In genomic region chr17:42754782-42755181, GRCh38 we compare ENCODE assay signal across 15 cellular contexts. TPM values are rescaled to one million over a fixed set of nuclear protein-coding genes. Genes with fewer than 3 reads are reported as not detected.
DNase-seq lines count a peak whose midpoint lies in the region; ATAC-seq and TF ChIP-seq lines count a peak whose summit lies in the region.
"Had no signal": no experiment of that assay in that cellular context is flagged by ENCODE, and none has a peak within 500 bp of the region (broad histone marks: within the 10 kb centered on the region; RNA-seq: fewer than 3 reads in every experiment).

No MANE protein-coding gene starts in this region.

- H3K4me1 ChIP-seq in SK-N-SH (ENCODE audit: control insufficient read depth in 1 of 2, insufficient read depth in 2 of 2, low read depth in 1 of 2, low read length in 1 of 2) (no peaks in the 10 kb centered on the region), esophagus squamous epithelium (peaks cover 0 to 33% (median 11%) of the 10 kb centered on the region in 3 donors)
- H3K4me1 ChIP-seq: neural progenitor cell had no signal

- H3K9me2 ChIP-seq in SK-N-SH: no peaks in the 10 kb centered on the region

- ATAC-seq in SK-N-SH treated with all-trans-retinoic acid at 6 μM for 48 hours (peak; percentile 32; the same call in 2 of the 3 replicates), HG02763 (IDR thresholded peaks at IDR 0.05; ENCODE audit: unreplicated experiment) (no peak), GM21423 (IDR thresholded peaks at IDR 0.05; ENCODE audit: unreplicated experiment) (no peak)

- peaks cover 11% of the 10 kb centered on the region; the same call in 1 of the 2 replicates for H3K27me3 ChIP-seq in SK-N-SH (ENCODE audit: insufficient read depth)
- peaks cover 0 to 3% (median 0%) of the 10 kb centered on the region in 4 donors for H3K27me3 ChIP-seq in esophagus squamous epithelium
- H3K27me3 ChIP-seq: adrenal gland had no signal

- no peak overlapping the region for H3K27ac ChIP-seq in SK-N-SH (ENCODE audit: low read depth in 2 of 2, low read length in 1 of 2)
- H3K27ac ChIP-seq in esophagus squamous epithelium: peak overlapping the region in 3 of 4 donors; percentile 39 to 57 (median 39)
- H3K27ac ChIP-seq: adrenal gland, neural progenitor cell had no signal

- TF ChIP-seq POLR2A in esophagus squamous epithelium (IDR thresholded peaks at IDR 0.05): no peak

- no peaks in the 10 kb centered on the region for H3K79me2 ChIP-seq in SK-N-SH (ENCODE audit: insufficient read depth)

- intact Hi-C loops in esophagus squamous epithelium (cut with DNase I): no loop called here

- no peak overlapping the region for H3K4me2 ChIP-seq in SK-N-SH
- H3K4me2 ChIP-seq: neural progenitor cell had no signal

- H3K9ac ChIP-seq in SK-N-SH: no peak overlapping the region
- H3K9ac ChIP-seq: neural progenitor cell had no signal

- no peak overlapping the region for H2AFZ ChIP-seq in SK-N-SH (ENCODE audit: low read depth)
- H2AFZ ChIP-seq: neural progenitor cell had no signal

- H3K36me3 ChIP-seq in SK-N-SH (replicated peaks in 1 of 2; ENCODE audit: control insufficient read depth in 1 of 2, insufficient read depth in 2 of 2, low read length in 1 of 2) (no peaks in the 10 kb centered on the region), esophagus squamous epithelium (no peaks in the 10 kb centered on the region)
- H3K36me3 ChIP-seq: adrenal gland, neural progenitor cell had no signal

- TF ChIP-seq CTCF in SK-N-SH (IDR thresholded peaks at IDR 0.05): no peak
- TF ChIP-seq CTCF in esophagus squamous epithelium (IDR thresholded peaks at IDR 0.05): no peak

- POLR2A ChIA-PET in SK-N-SH (lab: Yijun Ruan, JAX): no interaction called here

- WGBS in SK-N-SH (ENCODE audit: low lambda C conversion rate): 86% methylated on average over 3 of the region's 3 CpGs
- WGBS in esophagus squamous epithelium, 2 donors: 72 to 86% methylated on average over 1 to 3 of the region's 3 CpGs

- TF ChIP-seq RAD21 in SK-N-SH (IDR thresholded peaks at IDR 0.05; ENCODE audit: low read length): no peak

- no peak for TF ChIP-seq EP300 in SK-N-SH (IDR thresholded peaks at IDR 0.05; ENCODE audit: borderline replicate concordance in 1 of 2, low read depth in 1 of 2, low read length in 1 of 2)

- H3K4me3 ChIP-seq in SK-N-SH (ENCODE audit: low read depth in 2 of 2, low read length in 1 of 2): no peak overlapping the region
- H3K4me3 ChIP-seq in esophagus squamous epithelium: no peak overlapping the region
- H3K4me3 ChIP-seq: adrenal gland, neural progenitor cell had no signal

- no peaks in the 10 kb centered on the region for H3K9me3 ChIP-seq in SK-N-SH
- no peaks in the 10 kb centered on the region for H3K9me3 ChIP-seq in esophagus squamous epithelium
- H3K9me3 ChIP-seq: adrenal gland had no signal

- no peak for DNase-seq in SK-N-SH
- no peak for DNase-seq in esophagus squamous epithelium (lab: John Stamatoyannopoulos, UW)
- DNase-seq in kidney glomerular epithelial cell (lab: John Stamatoyannopoulos, UW): peak; percentile 45
- no peak for DNase-seq in COLO829 (ENCODE audit: low spot score)
- no peak for DNase-seq in RPMI8226
- DNase-seq: activated CD4-positive, alpha-beta T cell treated with anti-CD3 and anti-CD28 coated beads for 1 hour; adrenal gland; COR-L47; KBM-7; NCI-H187; SW 1271 had no signal

- H4K20me1 ChIP-seq in SK-N-SH (ENCODE audit: insufficient read depth): no peaks in the 10 kb centered on the region

- H3F3A ChIP-seq in SK-N-SH (replicated peaks; ENCODE audit: insufficient read depth): peaks cover 6% of the 10 kb centered on the region

- CTCF ChIA-PET in SK-N-SH (lab: Yijun Ruan, JAX): interaction anchor here (0.6 to 1.7 kb wide), 5 partner anchors 8 to 237 kb away, joined by 3 to 10 read pairs (median 3); no protein-coding TSS in a partner anchor

TF ChIP-seq in SK-N-SH treated with all-trans-retinoic acid at 6 μM for 48 hours, 23 proteins besides CTCF, POLR2A, EP300 and RAD21:
- TF ChIP-seq OSR1 (CRISPR knock-in tag; IDR thresholded peaks at IDR 0.05): no peak
- TF ChIP-seq TOX (CRISPR knock-in tag; IDR thresholded peaks at IDR 0.05; ENCODE audit: borderline replicate concordance): no peak

TF ChIP-seq in SK-N-SH, 30 proteins besides CTCF, POLR2A, EP300 and RAD21:
- TF ChIP-seq SMC3 (IDR thresholded peaks at IDR 0.05; ENCODE audit: low read depth, low read length) (no peak), CHD2 (IDR thresholded peaks at IDR 0.05; ENCODE audit: low read length, partially characterized antibody) (no peak)
TF ChIP-seq in SK-N-SH: peak in this region for 0.

RNA-seq across cellular contexts. Expression of gene RAMP2, which starts 6.2 kb away (rescaled TPM):
- 2.5 and 3.0 TPM in 2 replicates for polyA plus RNA-seq in SK-N-SH (2012; rRNA removed)
- polyA plus RNA-seq in SK-N-SH (2012; cell fraction: cytosol; rRNA removed): 2.3 and 2.9 TPM in 2 replicates
- polyA plus RNA-seq in SK-N-SH (2012; cell fraction: nucleus; rRNA removed): 0.52 and 0.61 TPM in 2 replicates
- 10 to 100 TPM in 2 of 4 donors, 1 to 10 TPM in 1, not detected in 1; 4.7 to 23.3 (median 11.8) TPM for total RNA-seq in esophagus squamous epithelium

RNA-seq across cellular contexts. Expression of gene EZH1, which starts 9.9 kb away (rescaled TPM):
- 28.6 and 42.9 TPM in 2 replicates for polyA plus RNA-seq in SK-N-SH (2012; rRNA removed)
- 13.3 and 14.4 TPM in 2 replicates for polyA plus RNA-seq in SK-N-SH (2012; cell fraction: cytosol; rRNA removed)
- 129 and 190 TPM in 2 replicates for polyA plus RNA-seq in SK-N-SH (2012; cell fraction: nucleus; rRNA removed)
- total RNA-seq in esophagus squamous epithelium: 10 to 100 TPM; 13.4 to 49.2 (median 22.0) TPM

RNA-seq across cellular contexts. Expression of gene VPS25, which starts 18.5 kb away (rescaled TPM):
- 127 and 158 TPM in 2 replicates for polyA plus RNA-seq in SK-N-SH (2012; rRNA removed)
- 112 and 145 TPM in 2 replicates for polyA plus RNA-seq in SK-N-SH (2012; cell fraction: cytosol; rRNA removed)
- polyA plus RNA-seq in SK-N-SH (2012; cell fraction: nucleus; rRNA removed): 67.3 and 101 TPM in 2 replicates
- total RNA-seq in esophagus squamous epithelium: 10 to 100 TPM; 78.6 to 93.6 (median 83.0) TPM

RNA-seq across cellular contexts. Expression of gene WNK4, which starts 25.6 kb away (rescaled TPM):
- polyA plus RNA-seq in SK-N-SH (2012; rRNA removed): 8.7 and 12.5 TPM in 2 replicates
- polyA plus RNA-seq in SK-N-SH (2012; cell fraction: cytosol; rRNA removed): 4.5 and 6.2 TPM in 2 replicates
- 45.5 and 57.2 TPM in 2 replicates for polyA plus RNA-seq in SK-N-SH (2012; cell fraction: nucleus; rRNA removed)
- total RNA-seq in esophagus squamous epithelium: 10 to 100 TPM in 1 of 4 donors, 1 to 10 TPM in 1, under 1 TPM in 2; 0.40 to 14.7 (median 3.9) TPM

RNA-seq across cellular contexts. Expression of gene COA3, which starts 43.7 kb away (rescaled TPM):
- 90.5 and 103 TPM in 2 replicates for polyA plus RNA-seq in SK-N-SH (2012; rRNA removed)
- polyA plus RNA-seq in SK-N-SH (2012; cell fraction: cytosol; rRNA removed): 91.5 and 93.2 TPM in 2 replicates
- polyA plus RNA-seq in SK-N-SH (2012; cell fraction: nucleus; rRNA removed): 36.0 and 45.7 TPM in 2 replicates
- total RNA-seq in esophagus squamous epithelium: 100 to 1,000 TPM in 1 of 4 donors, 10 to 100 TPM in 3; 76.4 to 101 (median 94.8) TPM

Comparison
In these comparisons a context has a peak if more than half of its experiments do, and no peak if none do; other contexts are left out.
1. H3K27ac ChIP-seq: peak in esophagus squamous epithelium (3 of 4); none in SK-N-SH (0 of 2).